In genomic region chr14:31934767-31935266, GRCh38 we compare ENCODE assay signal across 8 cellular contexts.
DNase-seq lines count a peak whose midpoint lies in the region; TF ChIP-seq lines count a peak whose summit lies in the region.

No MANE protein-coding gene starts in this region.

- no peaks in the 10 kb centered on the region for H4K20me1 ChIP-seq in PC-9 (ENCODE audit: insufficient read depth)

- H3K27ac ChIP-seq in C4-2B, result no peak overlapping the region
- no peak overlapping the region for H3K27ac ChIP-seq in PC-9
- no peak overlapping the region for H3K27ac ChIP-seq in ovary

- BruUV-seq in PC-9 (replicated peaks; lab: Mats Ljungman, UMichigan), result no TSS peak

- H2AFZ ChIP-seq in PC-9, result no peak overlapping the region

- no peaks in the 10 kb centered on the region for H3K36me3 ChIP-seq in PC-9 (ENCODE audit: low read depth)
- no peaks in the 10 kb centered on the region for H3K36me3 ChIP-seq in ovary

- 43 to 52% (median 48%) methylated on average over 4 of the region's 4 CpGs for WGBS in ovary, 3 donors

- H3K4me3 ChIP-seq in PC-9, result no peak overlapping the region
- no peak overlapping the region for H3K4me3 ChIP-seq in ovary

- H3K9me3 ChIP-seq in PC-9 (ENCODE audit: insufficient read depth, low read depth) (no peaks in the 10 kb centered on the region), ovary (no peaks in the 10 kb centered on the region)

- TF ChIP-seq CTCF in C4-2B (conservative IDR thresholded peaks at IDR 0.05), result peak; percentile 54
- peak; percentile 36 for TF ChIP-seq CTCF in PC-9 (conservative IDR thresholded peaks at IDR 0.05)
- peak in 1 of 3 donors; percentile 31 for TF ChIP-seq CTCF in ovary (IDR thresholded peaks at IDR 0.05)

- H3K4me2 ChIP-seq in PC-9, result no peak overlapping the region

- no peak for TF ChIP-seq POLR2A in ovary (IDR thresholded peaks at IDR 0.05)

- H3K27me3 ChIP-seq in PC-9 (ENCODE audit: insufficient read depth, low read depth) (no peaks in the 10 kb centered on the region), ovary (no peaks in the 10 kb centered on the region)

- DNase-seq in HuH-7.5 (ENCODE audit: low spot score) (peak; percentile 93), PC-9 (no peak), fibroblast of peridontal ligament (ENCODE audit: extremely low read depth) (peak; percentile 41), ovary (peak; percentile 29 to 49 (median 37)), NOMO-1 treated with dmso at 0.1 percent for 144 hours (lab: John Stamatoyannopoulos, UW; ENCODE audit: unreplicated experiment) (no peak), posterior cingulate gyrus (no peak)
- DNase-seq in stimulated activated CD4-positive, alpha-beta T cell treated with anti-CD3 and anti-CD28 coated beads, Interleukin-4, amount 100 ng/mL, for 24 hours, result no peak

- intact Hi-C loops in PC-9 (cut with micrococcal nuclease; ENCODE audit: unreplicated experiment), result loop anchor here (2.0 to 10.0 kb wide), 2 partner anchors 320 to 630 kb away; no protein-coding TSS in a partner anchor
- intact Hi-C loops in ovary (cut with DNase I), result loop anchor here in 3 of 4 donors (5.0 to 10.0 kb wide), 2 partner anchors 317 to 320 kb away; no protein-coding TSS in a partner anchor
- intact Hi-C loops in posterior cingulate gyrus (cut with DNase I), result loop anchor here (10.0 kb wide), 1 partner anchor 140 kb away; the partner anchor contains the start of gene ARHGAP5

- H3K4me1 ChIP-seq in PC-9 (replicated peaks; ENCODE audit: insufficient read depth) (peaks cover 23% of the 10 kb centered on the region), ovary (ENCODE audit: insufficient read depth) (no peaks in the 10 kb centered on the region)

- no peaks in the 10 kb centered on the region for H3K9me2 ChIP-seq in PC-9 (ENCODE audit: insufficient read depth)

- H3F3A ChIP-seq in PC-9 (ENCODE audit: insufficient read depth, low read depth), result peaks cover 13% of the 10 kb centered on the region

- POLR2A ChIA-PET in PC-9 (lab: Charles Lee; ENCODE audit: unreplicated experiment), result interaction anchor here (0.9 kb wide), 1 partner anchor 76 kb away, joined by 5 read pairs; no protein-coding TSS in a partner anchor

- no peak for TF ChIP-seq EP300 in ovary (IDR thresholded peaks at IDR 0.05)

- no peaks in the 10 kb centered on the region for H3K79me2 ChIP-seq in PC-9 (ENCODE audit: low read depth)

- CTCF ChIA-PET in PC-9 (lab: Charles Lee), result interaction anchor here (0.6 kb wide), 1 partner anchor 411 kb away, joined by 3 read pairs; no protein-coding TSS in a partner anchor

Comparison
In these comparisons a context has a peak if more than half of its experiments do, and no peak if none do; other contexts are left out.
1. DNase-seq: peak in HuH-7.5 (single experiment), fibroblast of peridontal ligament (single experiment) and ovary (5 of 5); none in PC-9 (0 of 2), NOMO-1 treated with dmso at 0.1 percent for 144 hours (single experiment), stimulated activated CD4-positive, alpha-beta T cell treated with anti-CD3 and anti-CD28 coated beads, Interleukin-4, amount 100 ng/mL, for 24 hours (single experiment) and posterior cingulate gyrus (0 of 10).